8 cellular contexts compared by ENCODE assay signal in genomic region chr5:126499742-126500396, GRCh38.
DNase-seq lines count a peak whose midpoint lies in the region; ATAC-seq and TF ChIP-seq lines count a peak whose summit lies in the region.

No MANE protein-coding gene starts in this region.

- H3K27ac ChIP-seq in RWPE2 (ENCODE audit: poor library complexity, severe bottlenecking), result no peak overlapping the region
- H3K27ac ChIP-seq in fibroblast of lung (ENCODE audit: insufficient read depth, low read length), result no peak overlapping the region

- peak; percentile 21 to 32 for DNase-seq in AML-193 (lab: John Stamatoyannopoulos, UW)
- DNase-seq in RWPE2 (ENCODE audit: low spot score), result no peak
- DNase-seq in fibroblast of lung (ENCODE audit: low read depth in 2 of 2), result peak in 1 of 2 donors; percentile 14
- DNase-seq in superior temporal gyrus (ENCODE audit: extremely low spot score), result peak; percentile 56
- DNase-seq in amygdala (lab: John Stamatoyannopoulos, UW), result no peak
- DNase-seq in posterior cingulate gyrus, result no peak

- H3K36me3 ChIP-seq in RWPE2 (ENCODE audit: low read depth) (no peaks in the 10 kb centered on the region), fibroblast of lung (ENCODE audit: control insufficient read depth, insufficient read depth, low read length) (no peaks in the 10 kb centered on the region)

- H3K9ac ChIP-seq in fibroblast of lung (ENCODE audit: insufficient read depth, low read length), result no peak overlapping the region

- H3K4me1 ChIP-seq in RWPE2 (ENCODE audit: insufficient read depth, poor library complexity, severe bottlenecking) (peaks cover 6% of the 10 kb centered on the region), fibroblast of lung (ENCODE audit: control insufficient read depth, extremely low read depth, insufficient read depth, low read length) (peaks cover 4% of the 10 kb centered on the region)

- H3K79me2 ChIP-seq in fibroblast of lung (ENCODE audit: control insufficient read depth, insufficient read depth, low read length), result no peaks in the 10 kb centered on the region

- H3K4me2 ChIP-seq in fibroblast of lung (ENCODE audit: extremely low read depth, insufficient read depth, low read length), result no peak overlapping the region

- no peak overlapping the region for H3K4me3 ChIP-seq in RWPE2 (ENCODE audit: severe bottlenecking)
- H3K4me3 ChIP-seq in fibroblast of lung (replicated peaks in 1 of 4; ENCODE audit: control extremely low read depth in 1 of 4, insufficient read depth in 1 of 4, low read depth in 3 of 4, low read length in 4 of 4), result no peak overlapping the region

- H4K20me1 ChIP-seq in fibroblast of lung (ENCODE audit: control insufficient read depth, extremely low read depth, insufficient read depth, low read length), result no peaks in the 10 kb centered on the region

- TF ChIP-seq CTCF in RWPE2 (IDR thresholded peaks at IDR 0.05; ENCODE audit: poor library complexity, severe bottlenecking) (peak; percentile 42), fibroblast of lung (conservative IDR thresholded peaks at IDR 0.05 in 1 of 2, IDR thresholded peaks at IDR 0.05 in 1 of 2; ENCODE audit: low read depth in 1 of 2, low read length in 2 of 2) (peak; percentile 29 to 56)

- ATAC-seq in GM18511 (IDR thresholded peaks at IDR 0.05; ENCODE audit: unreplicated experiment) (peak; percentile 74), HG03095 (IDR thresholded peaks at IDR 0.05; ENCODE audit: unreplicated experiment) (peak; percentile 65), RWPE2 (ENCODE audit: low read depth) (no peak)

- intact Hi-C loops in posterior cingulate gyrus (cut with DNase I), result no loop called here

- H3K27me3 ChIP-seq in RWPE2 (ENCODE audit: insufficient read depth, poor library complexity, severe bottlenecking) (no peaks in the 10 kb centered on the region), fibroblast of lung (ENCODE audit: control insufficient read depth, insufficient read depth, low read length) (no peaks in the 10 kb centered on the region)

- H2AFZ ChIP-seq in fibroblast of lung (ENCODE audit: low read length), result no peak overlapping the region

- H3K9me3 ChIP-seq in RWPE2 (ENCODE audit: severe bottlenecking) (no peaks in the 10 kb centered on the region), fibroblast of lung (ENCODE audit: control insufficient read depth, insufficient read depth, low read depth, low read length) (no peaks in the 10 kb centered on the region)

Comparison
In these comparisons a context has a peak if more than half of its experiments do, and no peak if none do; other contexts are left out.
1. DNase-seq: peak in AML-193 (2 of 2) and superior temporal gyrus (single experiment); none in RWPE2 (single experiment), amygdala (0 of 56) and posterior cingulate gyrus (0 of 10).